In the genomic region with DNA sequence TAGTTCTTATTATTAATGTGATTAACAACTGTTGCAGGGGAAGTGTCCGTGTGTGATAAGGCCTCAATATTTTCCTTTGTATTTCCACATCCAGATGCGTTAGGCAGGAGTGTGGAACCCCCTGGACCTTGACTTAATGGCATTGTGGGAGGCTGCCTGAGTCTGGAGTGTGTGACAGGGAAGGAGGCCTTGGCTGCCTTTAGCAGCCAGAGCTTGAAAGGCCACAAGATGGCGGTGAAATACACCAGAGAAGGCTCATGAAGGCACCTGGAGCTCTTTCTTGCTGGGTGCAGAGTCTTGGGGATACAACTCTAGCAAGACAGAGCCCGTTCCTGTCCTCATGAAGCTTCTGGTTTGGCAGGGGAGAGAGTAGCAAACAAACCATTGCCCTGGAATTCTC, we compare ENCODE assay signal across 4 cellular contexts.
TF ChIP-seq lines count a peak whose summit lies in the region.

No MANE protein-coding gene starts in this region.

TF ChIP-seq in SK-N-SH, 30 proteins besides CTCF, POLR2A, EP300 and RAD21:
- no peak for TF ChIP-seq ELF1 (IDR thresholded peaks at IDR 0.05)
- TF ChIP-seq SMC3 (IDR thresholded peaks at IDR 0.05; ENCODE audit: low read depth, low read length): no peak
- TF ChIP-seq RCOR1 (IDR thresholded peaks at IDR 0.05; ENCODE audit: low read length): no peak
- TF ChIP-seq TEAD4 (IDR thresholded peaks at IDR 0.05; ENCODE audit: borderline replicate concordance, insufficient read depth): no peak
- TF ChIP-seq SIN3A (IDR thresholded peaks at IDR 0.05; ENCODE audit: borderline replicate concordance, low read depth, low read length): no peak
- TF ChIP-seq, protein P1, sequence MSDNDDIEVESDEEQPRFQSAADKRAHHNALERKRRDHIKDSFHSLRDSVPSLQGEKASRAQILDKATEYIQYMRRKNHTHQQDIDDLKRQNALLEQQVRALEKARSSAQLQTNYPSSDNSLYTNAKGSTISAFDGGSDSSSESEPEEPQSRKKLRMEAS (IDR thresholded peaks at IDR 0.05; ENCODE audit: low read depth): no peak
- TF ChIP-seq NFIC (IDR thresholded peaks at IDR 0.05; ENCODE audit: borderline replicate concordance): no peak
- TF ChIP-seq CHD2 (IDR thresholded peaks at IDR 0.05; ENCODE audit: low read length, partially characterized antibody): no peak
- TF ChIP-seq MXI1 (IDR thresholded peaks at IDR 0.05; ENCODE audit: low read depth, low read length): no peak
- no peak for TF ChIP-seq RFX5 (IDR thresholded peaks at IDR 0.05; ENCODE audit: low read length)
- TF ChIP-seq, protein P2, sequence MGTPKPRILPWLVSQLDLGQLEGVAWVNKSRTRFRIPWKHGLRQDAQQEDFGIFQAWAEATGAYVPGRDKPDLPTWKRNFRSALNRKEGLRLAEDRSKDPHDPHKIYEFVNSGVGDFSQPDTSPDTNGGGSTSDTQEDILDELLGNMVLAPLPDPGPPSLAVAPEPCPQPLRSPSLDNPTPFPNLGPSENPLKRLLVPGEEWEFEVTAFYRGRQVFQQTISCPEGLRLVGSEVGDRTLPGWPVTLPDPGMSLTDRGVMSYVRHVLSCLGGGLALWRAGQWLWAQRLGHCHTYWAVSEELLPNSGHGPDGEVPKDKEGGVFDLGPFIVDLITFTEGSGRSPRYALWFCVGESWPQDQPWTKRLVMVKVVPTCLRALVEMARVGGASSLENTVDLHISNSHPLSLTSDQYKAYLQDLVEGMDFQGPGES (IDR thresholded peaks at IDR 0.05; ENCODE audit: low read depth, low read length): no peak
- TF ChIP-seq NRF1 (IDR thresholded peaks at IDR 0.05; ENCODE audit: low read depth, low read length): no peak
- no peak for TF ChIP-seq YY1 (IDR thresholded peaks at IDR 0.05; ENCODE audit: low read depth)
- TF ChIP-seq GABPA (IDR thresholded peaks at IDR 0.05; ENCODE audit: low read depth): no peak

TF ChIP-seq in SK-N-SH treated with all-trans-retinoic acid at 6 μM for 48 hours, 23 proteins besides CTCF, POLR2A, EP300 and RAD21 (continues in another document):
- TF ChIP-seq ISL1 (CRISPR knock-in tag; IDR thresholded peaks at IDR 0.05) (no peak), SNAI2 (CRISPR knock-in tag; IDR thresholded peaks at IDR 0.05) (no peak), TOX (CRISPR knock-in tag; IDR thresholded peaks at IDR 0.05; ENCODE audit: borderline replicate concordance) (no peak), CSDC2 (CRISPR knock-in tag; IDR thresholded peaks at IDR 0.05) (no peak)
- TF ChIP-seq, protein P3, sequence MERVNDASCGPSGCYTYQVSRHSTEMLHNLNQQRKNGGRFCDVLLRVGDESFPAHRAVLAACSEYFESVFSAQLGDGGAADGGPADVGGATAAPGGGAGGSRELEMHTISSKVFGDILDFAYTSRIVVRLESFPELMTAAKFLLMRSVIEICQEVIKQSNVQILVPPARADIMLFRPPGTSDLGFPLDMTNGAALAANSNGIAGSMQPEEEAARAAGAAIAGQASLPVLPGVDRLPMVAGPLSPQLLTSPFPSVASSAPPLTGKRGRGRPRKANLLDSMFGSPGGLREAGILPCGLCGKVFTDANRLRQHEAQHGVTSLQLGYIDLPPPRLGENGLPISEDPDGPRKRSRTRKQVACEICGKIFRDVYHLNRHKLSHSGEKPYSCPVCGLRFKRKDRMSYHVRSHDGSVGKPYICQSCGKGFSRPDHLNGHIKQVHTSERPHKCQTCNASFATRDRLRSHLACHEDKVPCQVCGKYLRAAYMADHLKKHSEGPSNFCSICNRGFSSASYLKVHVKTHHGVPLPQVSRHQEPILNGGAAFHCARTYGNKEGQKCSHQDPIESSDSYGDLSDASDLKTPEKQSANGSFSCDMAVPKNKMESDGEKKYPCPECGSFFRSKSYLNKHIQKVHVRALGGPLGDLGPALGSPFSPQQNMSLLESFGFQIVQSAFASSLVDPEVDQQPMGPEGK (CRISPR knock-in tag; IDR thresholded peaks at IDR 0.05; ENCODE audit: borderline replicate concordance): no peak
- TF ChIP-seq, protein P4, sequence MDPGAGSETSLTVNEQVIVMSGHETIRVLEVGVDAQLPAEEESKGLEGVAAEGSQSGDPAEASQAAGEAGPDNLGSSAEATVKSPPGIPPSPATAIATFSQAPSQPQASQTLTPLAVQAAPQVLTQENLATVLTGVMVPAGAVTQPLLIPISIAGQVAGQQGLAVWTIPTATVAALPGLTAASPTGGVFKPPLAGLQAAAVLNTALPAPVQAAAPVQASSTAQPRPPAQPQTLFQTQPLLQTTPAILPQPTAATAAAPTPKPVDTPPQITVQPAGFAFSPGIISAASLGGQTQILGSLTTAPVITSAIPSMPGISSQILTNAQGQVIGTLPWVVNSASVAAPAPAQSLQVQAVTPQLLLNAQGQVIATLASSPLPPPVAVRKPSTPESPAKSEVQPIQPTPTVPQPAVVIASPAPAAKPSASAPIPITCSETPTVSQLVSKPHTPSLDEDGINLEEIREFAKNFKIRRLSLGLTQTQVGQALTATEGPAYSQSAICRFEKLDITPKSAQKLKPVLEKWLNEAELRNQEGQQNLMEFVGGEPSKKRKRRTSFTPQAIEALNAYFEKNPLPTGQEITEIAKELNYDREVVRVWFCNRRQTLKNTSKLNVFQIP (CRISPR knock-in tag; IDR thresholded peaks at IDR 0.05; ENCODE audit: borderline replicate concordance, low read depth): no peak

TF ChIP-seq in GM12878, 131 proteins besides CTCF, POLR2A, EP300 and RAD21:
- TF ChIP-seq ZNF207 (IDR thresholded peaks at IDR 0.05; ENCODE audit: borderline replicate concordance) (no peak), ZBTB40 (IDR thresholded peaks at IDR 0.05; ENCODE audit: borderline replicate concordance) (no peak), REST (IDR thresholded peaks at IDR 0.05; ENCODE audit: low read depth, low read length) (no peak), IRF4 (IDR thresholded peaks at IDR 0.05; ENCODE audit: low read depth, low read length) (no peak), CREM (IDR thresholded peaks at IDR 0.05; ENCODE audit: low read depth) (no peak), SIX5 (IDR thresholded peaks at IDR 0.05; ENCODE audit: low read depth, low read length, severe bottlenecking) (no peak), WRNIP1 (IDR thresholded peaks at IDR 0.05; ENCODE audit: borderline replicate concordance, low read depth, low read length) (no peak), ZSCAN29 (IDR thresholded peaks at IDR 0.05) (no peak), ZNF24 (IDR thresholded peaks at IDR 0.05) (no peak)

TF ChIP-seq in neural cell, 6 proteins besides CTCF, POLR2A, EP300 and RAD21:
- TF ChIP-seq POLR2AphosphoS5 (IDR thresholded peaks at IDR 0.05) (no peak), REST (IDR thresholded peaks at IDR 0.05; ENCODE audit: borderline replicate concordance) (no peak), SMC3 (conservative IDR thresholded peaks at IDR 0.05; ENCODE audit: poor library complexity) (no peak), EZH2 (IDR thresholded peaks at IDR 0.05; ENCODE audit: borderline replicate concordance, insufficient read depth, low read length, poor library complexity, severe bottlenecking) (no peak)
